In genomic region chr11:66958956-66959274, GRCh38 we compare ENCODE assay signal across 1 cellular context.
TF ChIP-seq lines count a peak whose summit lies in the region.

No MANE protein-coding gene starts in this region.

TF ChIP-seq in H1, 55 proteins besides CTCF, POLR2A, EP300 and RAD21:
- TF ChIP-seq PHF8 (conservative IDR thresholded peaks at IDR 0.05; ENCODE audit: low read depth, low read length) (0 out of 2 replicates have a peak, but pooled peaks have one; percentile 13), BCL11A (IDR thresholded peaks at IDR 0.05; ENCODE audit: low read depth in 2 of 2, low read length in 2 of 2) (no peak), SIN3A (conservative IDR thresholded peaks at IDR 0.05 in 1 of 2, IDR thresholded peaks at IDR 0.05 in 1 of 2; ENCODE audit: low read depth in 1 of 2, low read length in 2 of 2) (peak in 1 of 2 experiments; percentile 45; a peak in 1 of 4 replicates)
